Comparison of ENCODE assay signal across 1 cellular context in genomic region chr6:134247854-134248580, GRCh38.
TF ChIP-seq lines count a peak whose summit lies in the region.

No MANE protein-coding gene starts in this region.

TF ChIP-seq in SK-N-SH treated with all-trans-retinoic acid at 6 μM for 48 hours, 23 proteins besides CTCF, POLR2A, EP300 and RAD21 (continued from another document):
- TF ChIP-seq PATZ1 (CRISPR knock-in tag; IDR thresholded peaks at IDR 0.05; ENCODE audit: borderline replicate concordance) (no peak), ZFP30 (CRISPR knock-in tag; IDR thresholded peaks at IDR 0.05) (no peak), ESRRG (CRISPR knock-in tag; IDR thresholded peaks at IDR 0.05) (no peak), ZFP3 (CRISPR knock-in tag; IDR thresholded peaks at IDR 0.05) (no peak), TCF4 (CRISPR knock-in tag; IDR thresholded peaks at IDR 0.05; ENCODE audit: borderline replicate concordance) (no peak), ZNF565 (CRISPR knock-in tag; conservative IDR thresholded peaks at IDR 0.05; ENCODE audit: low read depth) (no peak), ISL1 (CRISPR knock-in tag; IDR thresholded peaks at IDR 0.05) (no peak), TOX (CRISPR knock-in tag; IDR thresholded peaks at IDR 0.05; ENCODE audit: borderline replicate concordance) (no peak)
